Comparison of ENCODE assay signal across 12 cellular contexts in the genomic region with DNA sequence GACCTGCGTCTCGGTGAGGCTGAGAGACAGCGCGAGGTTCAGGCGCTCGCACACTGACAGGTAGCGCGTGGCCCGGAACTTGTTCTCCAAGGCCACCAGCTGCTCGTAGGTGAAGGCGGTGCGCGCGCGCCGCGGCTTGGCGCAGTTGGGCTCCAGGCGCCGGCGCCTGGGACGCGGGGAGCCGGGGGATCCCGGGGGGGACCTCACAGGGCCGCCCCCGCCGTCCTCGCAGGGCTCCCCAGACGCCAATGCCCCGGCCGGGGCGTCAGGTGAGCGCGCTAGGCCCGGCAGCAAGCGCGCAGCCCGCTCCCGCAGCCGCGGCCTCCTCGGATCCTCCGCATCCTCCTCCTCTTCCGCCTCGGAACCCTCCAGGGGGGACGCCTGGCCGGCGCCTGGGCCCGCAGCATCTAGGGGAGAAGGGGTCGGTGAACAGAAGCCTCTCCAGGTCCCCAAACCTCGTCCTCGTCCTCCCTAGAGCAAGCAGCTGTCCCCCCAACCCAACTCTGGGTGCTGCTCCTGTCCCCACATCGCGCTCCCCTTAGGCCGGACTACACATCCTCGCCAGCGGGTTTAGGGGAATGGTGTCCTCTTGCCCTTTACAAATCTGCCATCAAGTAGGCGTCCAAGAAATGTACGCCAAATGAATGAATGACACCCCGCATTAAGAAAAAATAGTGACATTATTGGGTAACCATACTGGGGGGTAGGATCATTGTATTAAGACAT. TPM values are rescaled to one million over a fixed set of nuclear protein-coding genes. Genes with fewer than 3 reads are reported as not detected.
DNase-seq lines count a peak whose midpoint lies in the region; ATAC-seq, FAIRE-seq and TF ChIP-seq lines count a peak whose summit lies in the region.
"Had no signal": no experiment of that assay in that cellular context is flagged by ENCODE, and none has a peak within 500 bp of the region (broad histone marks: within the 10 kb centered on the region; RNA-seq: fewer than 3 reads in every experiment).

No MANE protein-coding gene starts in this region.

- H4K20me1 ChIP-seq in keratinocyte (ENCODE audit: control insufficient read depth, extremely low read depth, insufficient read depth, low read length): no peaks in the 10 kb centered on the region

- no peaks in the 10 kb centered on the region for H3K36me3 Mint-ChIP-seq in activated T-cell treated with anti-CD3 and anti-CD28 coated beads, Interleukin-2, amount 50 U/mL, for 24 hours (ENCODE audit: low read depth)
- no peaks in the 10 kb centered on the region for H3K36me3 Mint-ChIP-seq in WTC11
- no peaks in the 10 kb centered on the region for H3K36me3 Mint-ChIP-seq in stimulated activated memory B cell treated with anti-CD40 and anti-IgM and Interleukin-4, amounts not matched to agents 10 μg/mL and 1 μg/mL and 100 μg/mL, for 72 hours

- ATAC-seq in WTC11: no peak
- ATAC-seq in stimulated activated memory B cell treated with anti-CD40 and anti-IgM and Interleukin-4, amounts not matched to agents 10 μg/mL and 1 μg/mL and 100 μg/mL, for 72 hours: no peak
- ATAC-seq in GM18907 (IDR thresholded peaks at IDR 0.05; ENCODE audit: unreplicated experiment): no peak
- ATAC-seq in GM21390 (IDR thresholded peaks at IDR 0.05; ENCODE audit: unreplicated experiment): no peak
- no peak for ATAC-seq in GM21528 (IDR thresholded peaks at IDR 0.05; ENCODE audit: low FRiP score, unreplicated experiment)
- ATAC-seq: left ventricle myocardium superior had no signal

- FAIRE-seq in keratinocyte (lab: Jason Lieb, UNC): no peak

- peak overlapping the region; percentile 54 for H3K4me3 Mint-ChIP-seq in activated T-cell treated with anti-CD3 and anti-CD28 coated beads, Interleukin-2, amount 50 U/mL, for 24 hours
- H3K4me3 Mint-ChIP-seq in WTC11: peak overlapping the region; percentile 73
- peak overlapping the region; percentile 51 for H3K4me3 Mint-ChIP-seq in stimulated activated memory B cell treated with anti-CD40 and anti-IgM and Interleukin-4, amounts not matched to agents 10 μg/mL and 1 μg/mL and 100 μg/mL, for 72 hours
- H3K4me3 Mint-ChIP-seq: dendritic cell treated with granulocyte-macrophage colony-stimulating factor and Interleukin-4, amounts not matched to agents 40 ng/mL and 50 ng/mL, for 4 days had no signal

- no peak for TF ChIP-seq CTCF in WTC11 (IDR thresholded peaks at IDR 0.05)
- no peak for TF ChIP-seq CTCF in keratinocyte (optimal IDR thresholded peaks at IDR 0.05 in 1 of 3, IDR thresholded peaks at IDR 0.05 in 1 of 3, conservative IDR thresholded peaks at IDR 0.05 in 1 of 3; ENCODE audit: extremely low read depth in 1 of 3, insufficient read depth in 2 of 3, low read length in 3 of 3)

- H3K9me3 ChIP-seq in keratinocyte (ENCODE audit: control insufficient read depth, low read depth, low read length): no peaks in the 10 kb centered on the region

- H3K27me3 ChIP-seq in keratinocyte (ENCODE audit: control insufficient read depth, extremely low read depth, insufficient read depth, low read length): peaks cover 14% of the 10 kb centered on the region

- H3K4me1 Mint-ChIP-seq in activated T-cell treated with anti-CD3 and anti-CD28 coated beads, Interleukin-2, amount 50 U/mL, for 24 hours (ENCODE audit: low read depth): peaks cover 23% of the 10 kb centered on the region
- H3K4me1 Mint-ChIP-seq in WTC11: peaks cover 40% of the 10 kb centered on the region
- peaks cover 32% of the 10 kb centered on the region for H3K4me1 Mint-ChIP-seq in stimulated activated memory B cell treated with anti-CD40 and anti-IgM and Interleukin-4, amounts not matched to agents 10 μg/mL and 1 μg/mL and 100 μg/mL, for 72 hours

- no peaks in the 10 kb centered on the region for H3K36me3 ChIP-seq in keratinocyte (ENCODE audit: control insufficient read depth in 2 of 2, extremely low read depth in 1 of 2, insufficient read depth in 2 of 2, low read length in 2 of 2)

- peak overlapping the region; percentile 45 for H3K4me2 ChIP-seq in keratinocyte (ENCODE audit: control insufficient read depth, extremely low read depth, insufficient read depth, low read depth, low read length)

- CTCF ChIA-PET in WTC11 (lab: Charles Lee): interaction anchor here (1.5 to 4.5 kb wide), 2 partner anchors 13 to 59 kb away, joined by 4 to 32 read pairs; partner anchors contain the start of gene LHPP

- H3K9ac ChIP-seq in keratinocyte (ENCODE audit: control insufficient read depth, extremely low read depth, insufficient read depth, low read length): no peak overlapping the region

- H3K27ac Mint-ChIP-seq in activated T-cell treated with anti-CD3 and anti-CD28 coated beads, Interleukin-2, amount 50 U/mL, for 24 hours: no peak overlapping the region
- H3K27ac Mint-ChIP-seq in WTC11: no peak overlapping the region
- H3K27ac Mint-ChIP-seq in stimulated activated memory B cell treated with anti-CD40 and anti-IgM and Interleukin-4, amounts not matched to agents 10 μg/mL and 1 μg/mL and 100 μg/mL, for 72 hours: no peak overlapping the region
- H3K27ac Mint-ChIP-seq: dendritic cell treated with granulocyte-macrophage colony-stimulating factor and Interleukin-4, amounts not matched to agents 40 ng/mL and 50 ng/mL, for 4 days had no signal

- dilution Hi-C loops in keratinocyte (cut with MboI; ENCODE audit: extremely low pct_ligation_motif_present, low sequenced_read_pairs): no loop called here

- H3K9me3 Mint-ChIP-seq in activated T-cell treated with anti-CD3 and anti-CD28 coated beads, Interleukin-2, amount 50 U/mL, for 24 hours: no peaks in the 10 kb centered on the region
- no peaks in the 10 kb centered on the region for H3K9me3 Mint-ChIP-seq in WTC11
- H3K9me3 Mint-ChIP-seq in stimulated activated memory B cell treated with anti-CD40 and anti-IgM and Interleukin-4, amounts not matched to agents 10 μg/mL and 1 μg/mL and 100 μg/mL, for 72 hours: no peaks in the 10 kb centered on the region
- H3K9me3 Mint-ChIP-seq: dendritic cell treated with granulocyte-macrophage colony-stimulating factor and Interleukin-4, amounts not matched to agents 40 ng/mL and 50 ng/mL, for 4 days had no signal

- DNase-seq in activated T-cell treated with anti-CD3 and anti-CD28 coated beads, Interleukin-2, amount 50 U/mL, for 24 hours: no peak
- DNase-seq in activated T-cell treated with anti-CD3 and anti-CD28 coated beads for 4 hours (no peak), WTC11 (ENCODE audit: low spot score) (peak; percentile 54), keratinocyte (ENCODE audit: low read depth, low spot score) (no peak)
- DNase-seq: activated CD8-positive, alpha-beta memory T cell treated with anti-CD3 and anti-CD28 coated beads for 24 hours; left ventricle myocardium superior; stimulated activated CD4-positive, alpha-beta T cell treated with anti-CD3 and anti-CD28 coated beads, Interleukin-2, amount 100 ng/mL, for 48 hours had no signal

- H2AFZ ChIP-seq in keratinocyte (ENCODE audit: control insufficient read depth, low read length): no peak overlapping the region

- H3K9me1 ChIP-seq in keratinocyte (ENCODE audit: control insufficient read depth, extremely low read depth, insufficient read depth, low read length): no peaks in the 10 kb centered on the region

- no peak overlapping the region for H3K4me3 ChIP-seq in keratinocyte (ENCODE audit: control insufficient read depth in 2 of 3, extremely low read depth in 1 of 3, insufficient read depth in 2 of 3, low read depth in 1 of 3, low read length in 3 of 3)

- H3K4me1 ChIP-seq in keratinocyte (ENCODE audit: control insufficient read depth, extremely low read depth, insufficient read depth, low read length): peaks cover 10% of the 10 kb centered on the region

- no peaks in the 10 kb centered on the region for H3K79me2 ChIP-seq in keratinocyte (ENCODE audit: control insufficient read depth, insufficient read depth, low read length)

- H3K27ac ChIP-seq in keratinocyte (ENCODE audit: control insufficient read depth, insufficient read depth, low read length): no peak overlapping the region

- POLR2A ChIA-PET in WTC11 (lab: Charles Lee): interaction anchor here (0.5 kb wide), 1 partner anchor 26 kb away, joined by 3 read pairs; no protein-coding TSS in a partner anchor

- H3K27me3 Mint-ChIP-seq in activated T-cell treated with anti-CD3 and anti-CD28 coated beads, Interleukin-2, amount 50 U/mL, for 24 hours: peaks cover 85% of the 10 kb centered on the region
- peaks cover 58% of the 10 kb centered on the region for H3K27me3 Mint-ChIP-seq in WTC11 (ENCODE audit: low read depth)
- H3K27me3 Mint-ChIP-seq in stimulated activated memory B cell treated with anti-CD40 and anti-IgM and Interleukin-4, amounts not matched to agents 10 μg/mL and 1 μg/mL and 100 μg/mL, for 72 hours: peaks cover 64% of the 10 kb centered on the region

TF ChIP-seq in WTC11, 78 proteins besides CTCF, POLR2A, EP300 and RAD21 (continues in another document):
- TF ChIP-seq FOXP1 (CRISPR knock-in tag; IDR thresholded peaks at IDR 0.05; ENCODE audit: borderline replicate concordance): 0 out of 2 replicates have a peak, but pooled peaks have one; percentile 39

RNA-seq across cellular contexts. Expression of gene NKX1-2, which starts 1.9 kb away (rescaled TPM):
- total RNA-seq in WTC11 (2021): 30.8 to 57.7 TPM (median 31.0 TPM) in 3 replicates
- polyA plus RNA-seq in keratinocyte: 0.89 to 3.6 TPM (median 1.9 TPM) in 3 replicates
- polyA plus RNA-seq in keratinocyte (2011; ENCODE audit: low read depth): 3.4 TPM
- polyA plus RNA-seq in keratinocyte (2011; cell fraction: cytosol; rRNA removed): 1.4 and 3.2 TPM in 2 replicates
- polyA plus RNA-seq in keratinocyte (2011; cell fraction: nucleus; rRNA removed): 1.3 and 1.7 TPM in 2 replicates
- 1.9 and 3.3 TPM in 2 replicates for polyA plus RNA-seq in keratinocyte (2012; ENCODE audit: low replicate concordance)
- 1.0 to 2.5 TPM (median 1.2 TPM) in 3 replicates for polyA minus RNA-seq in keratinocyte
- polyA minus RNA-seq in keratinocyte (2011; cell fraction: cytosol; rRNA and poly(A)+ RNA removed): 3.5 TPM
- polyA minus RNA-seq in keratinocyte (2011; cell fraction: nucleus; rRNA and poly(A)+ RNA removed): 1.5 and 1.7 TPM in 2 replicates
- total RNA-seq: left ventricle myocardium superior had no signal

RNA-seq across cellular contexts. Expression of gene LHPP, which starts 13.7 kb away (rescaled TPM):
- total RNA-seq in WTC11 (2021): 33.2 to 42.4 TPM (median 41.1 TPM) in 3 replicates
- polyA plus RNA-seq in keratinocyte: 13.1 to 17.7 TPM (median 17.2 TPM) in 3 replicates
- polyA plus RNA-seq in keratinocyte (2011; ENCODE audit: low read depth): 8.9 TPM
- 13.2 and 14.6 TPM in 2 replicates for polyA plus RNA-seq in keratinocyte (2011; cell fraction: cytosol; rRNA removed)
- polyA plus RNA-seq in keratinocyte (2011; cell fraction: nucleus; rRNA removed): 9.3 and 13.0 TPM in 2 replicates
- 22.6 and 25.2 TPM in 2 replicates for polyA plus RNA-seq in keratinocyte (2012; ENCODE audit: low replicate concordance)
- 8.3 to 8.7 TPM (median 8.4 TPM) in 3 replicates for polyA minus RNA-seq in keratinocyte
- polyA minus RNA-seq in keratinocyte (2011; cell fraction: cytosol; rRNA and poly(A)+ RNA removed): 15.3 TPM
- 3.1 and 4.6 TPM in 2 replicates for polyA minus RNA-seq in keratinocyte (2011; cell fraction: nucleus; rRNA and poly(A)+ RNA removed)

RNA-seq across cellular contexts. Expression of gene OAT, which starts 29.2 kb away (rescaled TPM):
- total RNA-seq in WTC11 (2021): 96.1 to 117 TPM (median 97.4 TPM) in 3 replicates
- polyA plus RNA-seq in keratinocyte: 310 to 528 TPM (median 427 TPM) in 3 replicates
- 38.5 TPM for polyA plus RNA-seq in keratinocyte (2011; ENCODE audit: low read depth)
- polyA plus RNA-seq in keratinocyte (2011; cell fraction: cytosol; rRNA removed): 212 and 359 TPM in 2 replicates
- 329 and 426 TPM in 2 replicates for polyA plus RNA-seq in keratinocyte (2011; cell fraction: nucleus; rRNA removed)
- polyA plus RNA-seq in keratinocyte (2012; ENCODE audit: low replicate concordance): 96.8 and 332 TPM in 2 replicates
- 145 to 269 TPM (median 183 TPM) in 3 replicates for polyA minus RNA-seq in keratinocyte
- 150 TPM for polyA minus RNA-seq in keratinocyte (2011; cell fraction: cytosol; rRNA and poly(A)+ RNA removed)
- 149 and 237 TPM in 2 replicates for polyA minus RNA-seq in keratinocyte (2011; cell fraction: nucleus; rRNA and poly(A)+ RNA removed)
